9 cellular contexts compared by ENCODE assay signal in genomic region chr1:223556414-223557124, GRCh38.
A peak's percentile ranks its signal among the peaks of the same experiment; 100 is the strongest.
DNase-seq lines count a peak whose midpoint lies in the region; ATAC-seq and TF ChIP-seq lines count a peak whose summit lies in the region.
"Had no signal": no experiment of that assay in that cellular context is flagged by ENCODE, and none has a peak within 500 bp of the region (broad histone marks: within the 10 kb centered on the region; RNA-seq: fewer than 3 reads in every experiment).

No MANE protein-coding gene starts in this region.

- ATAC-seq in GM19025 (IDR thresholded peaks at IDR 0.05; ENCODE audit: low read depth, unreplicated experiment) (peak; percentile 92), HG03045 (IDR thresholded peaks at IDR 0.05; ENCODE audit: unreplicated experiment) (peak; percentile 71)

- H3K9me3 Mint-ChIP-seq in neural progenitor cell: no peaks in the 10 kb centered on the region

- H3K4me1 ChIP-seq in DOHH2 (ENCODE audit: control insufficient read depth, low read length) (peaks cover under 1% of the 10 kb centered on the region), neural progenitor cell (no peaks in the 10 kb centered on the region)

- no peak overlapping the region for H3K27ac ChIP-seq in DOHH2 (ENCODE audit: low read depth, low read length)
- H3K27ac ChIP-seq in neural progenitor cell: no peak overlapping the region

- H3K4me2 ChIP-seq in DOHH2 (ENCODE audit: low read length) (no peak overlapping the region), neural progenitor cell (no peak overlapping the region)

- H3K36me3 Mint-ChIP-seq in neural progenitor cell: no peaks in the 10 kb centered on the region
- H3K36me3 Mint-ChIP-seq: activated naive CD8-positive, alpha-beta T cell had no signal

- peak; percentile 84 for TF ChIP-seq CTCF in DOHH2 (IDR thresholded peaks at IDR 0.05; ENCODE audit: low read depth, low read length, poor library complexity, severe bottlenecking)
- TF ChIP-seq CTCF in neural progenitor cell (IDR thresholded peaks at IDR 0.05): peak; percentile 84

- H3K79me2 ChIP-seq in DOHH2 (ENCODE audit: control insufficient read depth, low read length): no peaks in the 10 kb centered on the region
- H3K79me2 ChIP-seq in neural progenitor cell (ENCODE audit: low read depth): no peaks in the 10 kb centered on the region

- H3K9me3 ChIP-seq in DOHH2 (ENCODE audit: control insufficient read depth, insufficient read depth, low read length): no peaks in the 10 kb centered on the region
- H3K9me3 ChIP-seq in neural progenitor cell (ENCODE audit: low read depth): no peaks in the 10 kb centered on the region

- in situ Hi-C loops in T47D (cut with HindIII; ENCODE audit: low pct_unique_long_range_greater_than_20kb, low sequenced_read_pairs): no loop called here

- no peaks in the 10 kb centered on the region for H3K27me3 ChIP-seq in DOHH2 (ENCODE audit: control insufficient read depth, low read length)
- H3K27me3 ChIP-seq in neural progenitor cell: no peaks in the 10 kb centered on the region

- H2AFZ ChIP-seq in neural progenitor cell (replicated peaks): peak overlapping the region; percentile 53

- no peak overlapping the region for H3K27ac Mint-ChIP-seq in neural progenitor cell
- H3K27ac Mint-ChIP-seq: activated naive CD8-positive, alpha-beta T cell had no signal

- no peaks in the 10 kb centered on the region for H3K9me2 ChIP-seq in DOHH2 (replicated peaks; ENCODE audit: control insufficient read depth, low read length)

- H4K20me1 ChIP-seq in DOHH2 (ENCODE audit: control insufficient read depth, insufficient read depth, low read depth, low read length) (no peaks in the 10 kb centered on the region), neural progenitor cell (ENCODE audit: low read depth) (no peaks in the 10 kb centered on the region)

- no peak overlapping the region for H3K4me3 Mint-ChIP-seq in neural progenitor cell
- H3K4me3 Mint-ChIP-seq: activated naive CD8-positive, alpha-beta T cell had no signal

- H3F3A ChIP-seq in DOHH2 (ENCODE audit: control insufficient read depth, insufficient read depth) (no peaks in the 10 kb centered on the region), neural progenitor cell (ENCODE audit: low read depth) (no peaks in the 10 kb centered on the region)

- DNase-seq in NCI-H774 (lab: John Stamatoyannopoulos, UW) (peak; percentile 40), T47D (ENCODE audit: low read depth in 1 of 2, low spot score in 1 of 2) (peak; percentile 35 to 76), neural progenitor cell (ENCODE audit: low spot score) (peak; percentile 72), superior temporal gyrus (ENCODE audit: extremely low spot score) (no peak), GF-D8 (lab: John Stamatoyannopoulos, UW) (no peak)

- H3K4me3 ChIP-seq in DOHH2 (ENCODE audit: low read length): no peak overlapping the region
- no peak overlapping the region for H3K4me3 ChIP-seq in neural progenitor cell

- no peak overlapping the region for H3K9ac ChIP-seq in neural progenitor cell

- H3K27me3 Mint-ChIP-seq in neural progenitor cell (ENCODE audit: insufficient read depth, low read depth): peaks cover 2% of the 10 kb centered on the region
- H3K27me3 Mint-ChIP-seq: activated naive CD8-positive, alpha-beta T cell had no signal

- H3K4me1 Mint-ChIP-seq in neural progenitor cell: no peaks in the 10 kb centered on the region

- H3K36me3 ChIP-seq in DOHH2 (ENCODE audit: control insufficient read depth, low read length): no peaks in the 10 kb centered on the region
- H3K36me3 ChIP-seq in neural progenitor cell: no peaks in the 10 kb centered on the region

Comparison
In these comparisons a context has a peak if more than half of its experiments do, and no peak if none do; other contexts are left out.
1. DNase-seq: peak in NCI-H774 (single experiment), T47D (2 of 2) and neural progenitor cell (single experiment); none in superior temporal gyrus (single experiment) and GF-D8 (single experiment).